13 cellular contexts compared by ENCODE assay signal in genomic region chr12:48810817-48811453, GRCh38. TPM values are rescaled to one million over a fixed set of nuclear protein-coding genes. Genes with fewer than 3 reads are reported as not detected.
A peak's percentile ranks its signal among the peaks of the same experiment; 100 is the strongest.
DNase-seq lines count a peak whose midpoint lies in the region; ATAC-seq and TF ChIP-seq lines count a peak whose summit lies in the region.
"Had no signal": no experiment of that assay in that cellular context is flagged by ENCODE, and none has a peak within 500 bp of the region (broad histone marks: within the 10 kb centered on the region; RNA-seq: fewer than 3 reads in every experiment).

No MANE protein-coding gene starts in this region.

- peaks cover 23% of the 10 kb centered on the region for H3K4me1 Mint-ChIP-seq in GM23338

- no peak for TF ChIP-seq CTCF in GM23338 (conservative IDR thresholded peaks at IDR 0.05; ENCODE audit: low read depth in 2 of 2)
- TF ChIP-seq CTCF in astrocyte of the cerebellum (IDR thresholded peaks at IDR 0.05; ENCODE audit: low read depth, low read length, missing control alignments): no peak
- TF ChIP-seq CTCF in gastroesophageal sphincter (IDR thresholded peaks at IDR 0.05): no peak

- DNase-seq in GM23338 (ENCODE audit: low spot score) (no peak), astrocyte of the cerebellum (ENCODE audit: low read depth) (peak; percentile 28), left ventricle myocardium superior (no peak), DMS53 (lab: John Stamatoyannopoulos, UW) (no peak)
- DNase-seq in stimulated activated naive CD4-positive, alpha-beta T cell (lab: John Stamatoyannopoulos, UW): no peak
- DNase-seq: activated CD4-positive, alpha-beta T cell treated with anti-CD3 and anti-CD28 coated beads for 1 hour; DMS 273 treated with DMSO at 0.1 percent for 48 hours; NCI-H1417 treated with DMSO at 0.1 percent for 48 hours; stimulated activated CD4-positive, alpha-beta T cell treated with anti-CD3 and anti-CD28 coated beads, Interleukin-12 subunit alpha, Interleukin-12 subunit beta, amount 100 ng/mL, for 4 hours had no signal

- H2AFZ ChIP-seq in GM23338: peak overlapping the region; percentile 32

- H3K27me3 ChIP-seq in GM23338 (ENCODE audit: insufficient read depth) (peaks cover 53% of the 10 kb centered on the region), gastroesophageal sphincter (no peaks in the 10 kb centered on the region), skeletal muscle satellite cell (ENCODE audit: control insufficient read depth, insufficient read depth, low read length) (no peaks in the 10 kb centered on the region)

- peaks cover 39% of the 10 kb centered on the region for H3K27me3 Mint-ChIP-seq in GM23338 (ENCODE audit: insufficient read depth, low read depth, poor library complexity)
- H3K27me3 Mint-ChIP-seq: activated naive CD4-positive, alpha-beta T cell treated with anti-CD3 and anti-CD28 coated beads, Interleukin-2, amount 50 U/mL, for 24 hours had no signal

- H3K79me2 ChIP-seq in GM23338 (replicated peaks; ENCODE audit: insufficient read depth): no peaks in the 10 kb centered on the region

- no peaks in the 10 kb centered on the region for H3K9me3 Mint-ChIP-seq in GM23338
- H3K9me3 Mint-ChIP-seq: activated naive CD4-positive, alpha-beta T cell treated with anti-CD3 and anti-CD28 coated beads, Interleukin-2, amount 50 U/mL, for 24 hours had no signal

- no peak for ATAC-seq in GM23338
- no peak for ATAC-seq in gastroesophageal sphincter
- no peak for ATAC-seq in HG02588 (IDR thresholded peaks at IDR 0.05; ENCODE audit: unreplicated experiment)
- no peak for ATAC-seq in left ventricle myocardium superior

- H3K9ac ChIP-seq in skeletal muscle satellite cell (ENCODE audit: low read depth, low read length): peak overlapping the region; percentile 43

- H3K36me3 ChIP-seq in GM23338 (ENCODE audit: insufficient read depth) (no peaks in the 10 kb centered on the region), gastroesophageal sphincter (no peaks in the 10 kb centered on the region), skeletal muscle satellite cell (ENCODE audit: insufficient read depth, low read length) (no peaks in the 10 kb centered on the region)

- no peak overlapping the region for H3K27ac Mint-ChIP-seq in GM23338
- H3K27ac Mint-ChIP-seq: activated naive CD4-positive, alpha-beta T cell treated with anti-CD3 and anti-CD28 coated beads, Interleukin-2, amount 50 U/mL, for 24 hours had no signal

- H3K27ac ChIP-seq in GM23338 (ENCODE audit: low read depth) (no peak overlapping the region), gastroesophageal sphincter (peak overlapping the region in 3 of 4 donors; percentile 45 to 94 (median 56))

- H3K36me3 Mint-ChIP-seq in GM23338 (ENCODE audit: low read depth): no peaks in the 10 kb centered on the region
- H3K36me3 Mint-ChIP-seq: activated naive CD4-positive, alpha-beta T cell treated with anti-CD3 and anti-CD28 coated beads, Interleukin-2, amount 50 U/mL, for 24 hours had no signal

- H3K9me3 ChIP-seq in gastroesophageal sphincter (no peaks in the 10 kb centered on the region), skeletal muscle satellite cell (replicated peaks; ENCODE audit: low read length) (no peaks in the 10 kb centered on the region)

- 31 to 100% methylated on average over 1 to 3 of the region's 5 CpGs for WGBS in gastroesophageal sphincter (ENCODE audit: low coverage in 1 of 2), 2 donors

- in situ Hi-C loops in astrocyte of the cerebellum (cut with HindIII; ENCODE audit: low sequenced_read_pairs): no loop called here

- no peak for TF ChIP-seq EP300 in gastroesophageal sphincter (IDR thresholded peaks at IDR 0.05)

- H3F3A ChIP-seq in GM23338 (replicated peaks; ENCODE audit: low read depth): no peaks in the 10 kb centered on the region; the same call in 1 of the 2 replicates

- H3K4me3 ChIP-seq in GM23338: no peak overlapping the region
- H3K4me3 ChIP-seq in astrocyte of the cerebellum (ENCODE audit: low read depth, low read length): no peak overlapping the region
- no peak overlapping the region for H3K4me3 ChIP-seq in gastroesophageal sphincter
- H3K4me3 ChIP-seq in skeletal muscle satellite cell (ENCODE audit: low read length): peak overlapping the region; percentile 36

- no peak overlapping the region for H3K4me3 Mint-ChIP-seq in GM23338
- H3K4me3 Mint-ChIP-seq: activated naive CD4-positive, alpha-beta T cell treated with anti-CD3 and anti-CD28 coated beads, Interleukin-2, amount 50 U/mL, for 24 hours had no signal

- H3K9me2 ChIP-seq in GM23338 (ENCODE audit: insufficient read depth): no peaks in the 10 kb centered on the region

- H3K4me1 ChIP-seq in GM23338 (ENCODE audit: insufficient read depth): peaks cover 13% of the 10 kb centered on the region; the same call in 1 of the 2 replicates
- H3K4me1 ChIP-seq in gastroesophageal sphincter: peaks cover 0 to 47% (median 8%) of the 10 kb centered on the region in 3 donors
- peaks cover 41% of the 10 kb centered on the region for H3K4me1 ChIP-seq in skeletal muscle satellite cell (ENCODE audit: control insufficient read depth, insufficient read depth, low read length)

- TF ChIP-seq POLR2A in gastroesophageal sphincter (IDR thresholded peaks at IDR 0.05): no peak

- no peaks in the 10 kb centered on the region for H4K20me1 ChIP-seq in GM23338 (replicated peaks; ENCODE audit: insufficient read depth)

- H3K4me2 ChIP-seq in GM23338: no peak overlapping the region
- peak overlapping the region; percentile 72 for H3K4me2 ChIP-seq in skeletal muscle satellite cell (ENCODE audit: low read length)

- intact Hi-C loops in left ventricle myocardium superior (cut with micrococcal nuclease): no loop called here

TF ChIP-seq in GM23338, 12 proteins besides CTCF, POLR2A, EP300 and RAD21:
- TF ChIP-seq, protein P1, sequence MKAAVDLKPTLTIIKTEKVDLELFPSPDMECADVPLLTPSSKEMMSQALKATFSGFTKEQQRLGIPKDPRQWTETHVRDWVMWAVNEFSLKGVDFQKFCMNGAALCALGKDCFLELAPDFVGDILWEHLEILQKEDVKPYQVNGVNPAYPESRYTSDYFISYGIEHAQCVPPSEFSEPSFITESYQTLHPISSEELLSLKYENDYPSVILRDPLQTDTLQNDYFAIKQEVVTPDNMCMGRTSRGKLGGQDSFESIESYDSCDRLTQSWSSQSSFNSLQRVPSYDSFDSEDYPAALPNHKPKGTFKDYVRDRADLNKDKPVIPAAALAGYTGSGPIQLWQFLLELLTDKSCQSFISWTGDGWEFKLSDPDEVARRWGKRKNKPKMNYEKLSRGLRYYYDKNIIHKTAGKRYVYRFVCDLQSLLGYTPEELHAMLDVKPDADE (IDR thresholded peaks at IDR 0.05): no peak
- TF ChIP-seq POLR2AphosphoS5 (IDR thresholded peaks at IDR 0.05; ENCODE audit: low read depth) (no peak), EZH2phosphoT487 (IDR thresholded peaks at IDR 0.05; ENCODE audit: unreplicated experiment) (no peak), ZNF114 (CRISPR knock-in tag; IDR thresholded peaks at IDR 0.05) (no peak), JUNB (IDR thresholded peaks at IDR 0.05; ENCODE audit: unreplicated experiment) (no peak), ZNF331 (CRISPR knock-in tag; IDR thresholded peaks at IDR 0.05; ENCODE audit: low read depth) (no peak), CREB1 (CRISPR knock-in tag; IDR thresholded peaks at IDR 0.05; ENCODE audit: low read depth) (no peak)
- TF ChIP-seq, protein P2, sequence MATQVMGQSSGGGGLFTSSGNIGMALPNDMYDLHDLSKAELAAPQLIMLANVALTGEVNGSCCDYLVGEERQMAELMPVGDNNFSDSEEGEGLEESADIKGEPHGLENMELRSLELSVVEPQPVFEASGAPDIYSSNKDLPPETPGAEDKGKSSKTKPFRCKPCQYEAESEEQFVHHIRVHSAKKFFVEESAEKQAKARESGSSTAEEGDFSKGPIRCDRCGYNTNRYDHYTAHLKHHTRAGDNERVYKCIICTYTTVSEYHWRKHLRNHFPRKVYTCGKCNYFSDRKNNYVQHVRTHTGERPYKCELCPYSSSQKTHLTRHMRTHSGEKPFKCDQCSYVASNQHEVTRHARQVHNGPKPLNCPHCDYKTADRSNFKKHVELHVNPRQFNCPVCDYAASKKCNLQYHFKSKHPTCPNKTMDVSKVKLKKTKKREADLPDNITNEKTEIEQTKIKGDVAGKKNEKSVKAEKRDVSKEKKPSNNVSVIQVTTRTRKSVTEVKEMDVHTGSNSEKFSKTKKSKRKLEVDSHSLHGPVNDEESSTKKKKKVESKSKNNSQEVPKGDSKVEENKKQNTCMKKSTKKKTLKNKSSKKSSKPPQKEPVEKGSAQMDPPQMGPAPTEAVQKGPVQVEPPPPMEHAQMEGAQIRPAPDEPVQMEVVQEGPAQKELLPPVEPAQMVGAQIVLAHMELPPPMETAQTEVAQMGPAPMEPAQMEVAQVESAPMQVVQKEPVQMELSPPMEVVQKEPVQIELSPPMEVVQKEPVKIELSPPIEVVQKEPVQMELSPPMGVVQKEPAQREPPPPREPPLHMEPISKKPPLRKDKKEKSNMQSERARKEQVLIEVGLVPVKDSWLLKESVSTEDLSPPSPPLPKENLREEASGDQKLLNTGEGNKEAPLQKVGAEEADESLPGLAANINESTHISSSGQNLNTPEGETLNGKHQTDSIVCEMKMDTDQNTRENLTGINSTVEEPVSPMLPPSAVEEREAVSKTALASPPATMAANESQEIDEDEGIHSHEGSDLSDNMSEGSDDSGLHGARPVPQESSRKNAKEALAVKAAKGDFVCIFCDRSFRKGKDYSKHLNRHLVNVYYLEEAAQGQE (IDR thresholded peaks at IDR 0.05; ENCODE audit: unreplicated experiment): no peak
TF ChIP-seq in GM23338: peak in this region for 0.

RNA-seq across cellular contexts. Expression of gene CACNB3, which starts 7.4 kb away (rescaled TPM):
- total RNA-seq in GM23338 (2014; rRNA removed; shearing (Covaris generic)): 3.4 and 4.1 TPM in 2 replicates
- polyA plus RNA-seq in GM23338 (2016; fragmentation: Nextera tagmentation; extraction: Ambion mirVana): 6.2 and 6.3 TPM in 2 replicates
- 10 to 100 TPM in 3 of 4 donors, 1 to 10 TPM in 1; 9.4 to 39.2 (median 30.1) TPM for total RNA-seq in gastroesophageal sphincter
- 9.6 and 15.3 TPM in 2 replicates for total RNA-seq in skeletal muscle satellite cell (2012; rRNA removed)
- 4.4 TPM for total RNA-seq in left ventricle myocardium superior

RNA-seq across cellular contexts. Expression of gene ADCY6, which starts 22.0 kb away (rescaled TPM):
- total RNA-seq in GM23338 (2014; rRNA removed; shearing (Covaris generic)): 11.8 and 16.5 TPM in 2 replicates
- polyA plus RNA-seq in GM23338 (2016; fragmentation: Nextera tagmentation; extraction: Ambion mirVana): 1.0 and 1.3 TPM in 2 replicates
- total RNA-seq in gastroesophageal sphincter: 10 to 100 TPM; 21.9 to 33.0 (median 29.0) TPM
- total RNA-seq in skeletal muscle satellite cell (2012; rRNA removed): 15.5 and 19.7 TPM in 2 replicates
- 57.0 TPM for total RNA-seq in left ventricle myocardium superior

RNA-seq across cellular contexts. Expression of gene DDX23, which starts 41.0 kb away (rescaled TPM):
- 78.5 and 93.0 TPM in 2 replicates for total RNA-seq in GM23338 (2014; rRNA removed; shearing (Covaris generic))
- 31.7 and 31.8 TPM in 2 replicates for polyA plus RNA-seq in GM23338 (2016; fragmentation: Nextera tagmentation; extraction: Ambion mirVana)
- total RNA-seq in gastroesophageal sphincter: 10 to 100 TPM; 66.8 to 85.8 (median 73.0) TPM
- total RNA-seq in skeletal muscle satellite cell (2012; rRNA removed): 48.1 and 53.5 TPM in 2 replicates
- 36.4 TPM for total RNA-seq in left ventricle myocardium superior

RNA-seq across cellular contexts. Expression of gene RND1, which starts 54.7 kb away (rescaled TPM):
- total RNA-seq in GM23338 (2014; rRNA removed; shearing (Covaris generic)): 7.4 and 10.4 TPM in 2 replicates
- polyA plus RNA-seq in GM23338 (2016; fragmentation: Nextera tagmentation; extraction: Ambion mirVana): 7.4 and 9.3 TPM in 2 replicates
- total RNA-seq in gastroesophageal sphincter (1 to 10 TPM in 1 of 4 donors, under 1 TPM in 1, not detected in 2; 0.19 to 1.9 TPM), left ventricle myocardium superior (0.27 TPM)
- not detected in 2 replicates for total RNA-seq in skeletal muscle satellite cell (2012; rRNA removed)
